8 cellular contexts compared by ENCODE assay signal in the genomic region with DNA sequence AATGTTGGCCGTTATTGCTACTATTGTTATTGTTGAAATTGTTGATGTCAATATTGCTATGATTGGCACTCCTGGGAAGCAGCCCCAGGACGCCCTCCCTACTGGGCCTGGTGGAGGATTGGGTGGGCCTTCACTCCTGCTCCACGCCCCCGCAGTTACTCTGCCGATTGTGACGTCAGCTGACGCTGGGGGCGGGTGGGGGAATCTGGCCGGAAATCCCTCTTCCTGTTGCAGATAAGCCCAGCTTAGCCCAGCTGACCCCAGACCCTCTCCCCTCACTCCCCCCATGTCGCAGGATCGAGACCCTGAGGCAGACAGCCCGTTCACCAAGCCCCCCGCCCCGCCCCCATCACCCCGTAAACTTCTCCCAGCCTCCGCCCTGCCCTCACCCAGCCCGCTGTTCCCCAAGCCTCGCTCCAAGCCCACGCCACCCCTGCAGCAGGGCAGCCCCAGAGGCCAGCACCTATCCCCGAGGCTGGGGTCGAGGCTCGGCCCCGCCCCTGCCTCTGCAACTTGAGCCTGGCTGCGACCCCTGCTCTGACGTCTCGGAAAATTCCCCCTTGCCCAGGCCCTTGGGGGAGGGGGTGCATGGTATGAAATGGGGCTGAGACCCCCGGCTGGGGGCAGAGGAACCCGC. TPM values are rescaled to one million over a fixed set of nuclear protein-coding genes. Genes with fewer than 3 reads are reported as not detected.
A peak's percentile ranks its signal among the peaks of the same experiment; 100 is the strongest.
DNase-seq lines count a peak whose midpoint lies in the region; ATAC-seq lines count a peak whose summit lies in the region.

A gene with protein sequence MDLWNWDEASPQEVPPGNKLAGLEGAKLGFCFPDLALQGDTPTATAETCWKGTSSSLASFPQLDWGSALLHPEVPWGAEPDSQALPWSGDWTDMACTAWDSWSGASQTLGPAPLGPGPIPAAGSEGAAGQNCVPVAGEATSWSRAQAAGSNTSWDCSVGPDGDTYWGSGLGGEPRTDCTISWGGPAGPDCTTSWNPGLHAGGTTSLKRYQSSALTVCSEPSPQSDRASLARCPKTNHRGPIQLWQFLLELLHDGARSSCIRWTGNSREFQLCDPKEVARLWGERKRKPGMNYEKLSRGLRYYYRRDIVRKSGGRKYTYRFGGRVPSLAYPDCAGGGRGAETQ (plus strand): TSS at position 231 of the 637 bp plus-strand sequence. CDS start 716 bp downstream, outside the sequence.

- H3K36me3 Mint-ChIP-seq in activated T-helper 1 cell treated with anti-CD3 and anti-CD28 coated beads, Interleukin-12 subunit alpha, Interleukin-12 subunit beta, Interleukin-2, Interleukin-4 antibody, amounts not matched to agents 30 ng/mL and 10 ng/mL and 1 ng/mL, durations not matched to agents 14 hours and 24 hours and 36 hours (ENCODE audit: low read depth): peaks cover 10% of the 10 kb centered on the region

- H3K27me3 Mint-ChIP-seq in activated T-helper 1 cell treated with anti-CD3 and anti-CD28 coated beads, Interleukin-12 subunit alpha, Interleukin-12 subunit beta, Interleukin-2, Interleukin-4 antibody, amounts not matched to agents 30 ng/mL and 10 ng/mL and 1 ng/mL, durations not matched to agents 14 hours and 24 hours and 36 hours (ENCODE audit: insufficient read depth): no peaks in the 10 kb centered on the region

- peak within 1 kb of the TSS; percentile 75 for H3K4me3 Mint-ChIP-seq in activated T-helper 1 cell treated with anti-CD3 and anti-CD28 coated beads, Interleukin-12 subunit alpha, Interleukin-12 subunit beta, Interleukin-2, Interleukin-4 antibody, amounts not matched to agents 30 ng/mL and 10 ng/mL and 1 ng/mL, durations not matched to agents 14 hours and 24 hours and 36 hours

- no peaks in the 10 kb centered on the region for H3K9me3 Mint-ChIP-seq in activated T-helper 1 cell treated with anti-CD3 and anti-CD28 coated beads, Interleukin-12 subunit alpha, Interleukin-12 subunit beta, Interleukin-2, Interleukin-4 antibody, amounts not matched to agents 30 ng/mL and 10 ng/mL and 1 ng/mL, durations not matched to agents 14 hours and 24 hours and 36 hours

- intact Hi-C loops in activated T-helper 1 cell treated with anti-CD3 and anti-CD28 coated beads, Interleukin-12 subunit alpha, Interleukin-12 subunit beta, Interleukin-2, Interleukin-4 antibody, amounts not matched to agents 30 ng/mL and 10 ng/mL and 1 ng/mL, durations not matched to agents 14 hours and 24 hours and 36 hours (cut with micrococcal nuclease): loop anchor here (10.0 kb wide), 1 partner anchor 473 kb away; the partner anchor contains the start of genes OVOL3, POLR2I and TBCB
- intact Hi-C loops in sciatic nerve (cut with DNase I): no loop called here

- H3K4me1 Mint-ChIP-seq in activated T-helper 1 cell treated with anti-CD3 and anti-CD28 coated beads, Interleukin-12 subunit alpha, Interleukin-12 subunit beta, Interleukin-2, Interleukin-4 antibody, amounts not matched to agents 30 ng/mL and 10 ng/mL and 1 ng/mL, durations not matched to agents 14 hours and 24 hours and 36 hours (ENCODE audit: low read depth): peaks cover 30% of the 10 kb centered on the region

- peak; percentile 33 for DNase-seq in stimulated activated CD4-positive, alpha-beta T cell treated with anti-CD3 and anti-CD28 coated beads, Interleukin-12 subunit alpha, Interleukin-12 subunit beta, amount 100 ng/mL, for 4 hours
- DNase-seq in stimulated activated CD4-positive, alpha-beta T cell treated with anti-CD3 and anti-CD28 coated beads, Interleukin-4, amount 100 ng/mL, for 1 hour: no peak
- peak; percentile 44 for DNase-seq in activated T-helper 1 cell treated with anti-CD3 and anti-CD28 coated beads, Interleukin-12 subunit alpha, Interleukin-12 subunit beta, Interleukin-2, Interleukin-4 antibody, amounts not matched to agents 30 ng/mL and 10 ng/mL and 1 ng/mL, durations not matched to agents 14 hours and 24 hours and 36 hours (ENCODE audit: low spot score)
- DNase-seq in iPS-NIHi7 (ENCODE audit: extremely low spot score) (peak; percentile 77), sciatic nerve (ENCODE audit: low spot score) (no peak)

- peak within 1 kb of the TSS; percentile 63 for H3K27ac Mint-ChIP-seq in activated T-helper 1 cell treated with anti-CD3 and anti-CD28 coated beads, Interleukin-12 subunit alpha, Interleukin-12 subunit beta, Interleukin-2, Interleukin-4 antibody, amounts not matched to agents 30 ng/mL and 10 ng/mL and 1 ng/mL, durations not matched to agents 14 hours and 24 hours and 36 hours

- ATAC-seq in sciatic nerve: no peak
- ATAC-seq in GM18858 (IDR thresholded peaks at IDR 0.05; ENCODE audit: unreplicated experiment): no peak
- no peak for ATAC-seq in HG03439 (IDR thresholded peaks at IDR 0.05; ENCODE audit: unreplicated experiment)
- ATAC-seq in HG03378 (IDR thresholded peaks at IDR 0.05; ENCODE audit: unreplicated experiment): no peak

RNA-seq across cellular contexts. Expression of the gene that starts here (rescaled TPM):
- 0.98 and 1.0 TPM in 2 replicates for total RNA-seq in activated T-helper 1 cell treated with anti-CD3 and anti-CD28 coated beads, Interleukin-12 subunit alpha, Interleukin-12 subunit beta, Interleukin-2, Interleukin-4 antibody, amounts not matched to agents 30 ng/mL and 10 ng/mL and 1 ng/mL, durations not matched to agents 14 hours and 24 hours and 36 hours
- 1.2 TPM for total RNA-seq in sciatic nerve

Comparison
In these comparisons a context has a peak if more than half of its experiments do, and no peak if none do; other contexts are left out.
1. DNase-seq: peak in stimulated activated CD4-positive, alpha-beta T cell treated with anti-CD3 and anti-CD28 coated beads, Interleukin-12 subunit alpha, Interleukin-12 subunit beta, amount 100 ng/mL, for 4 hours (single experiment), activated T-helper 1 cell treated with anti-CD3 and anti-CD28 coated beads, Interleukin-12 subunit alpha, Interleukin-12 subunit beta, Interleukin-2, Interleukin-4 antibody, amounts not matched to agents 30 ng/mL and 10 ng/mL and 1 ng/mL, durations not matched to agents 14 hours and 24 hours and 36 hours (single experiment) and iPS-NIHi7 (single experiment); none in stimulated activated CD4-positive, alpha-beta T cell treated with anti-CD3 and anti-CD28 coated beads, Interleukin-4, amount 100 ng/mL, for 1 hour (single experiment) and sciatic nerve (single experiment).